Comparison of ENCODE assay signal across 8 cellular contexts in the genomic region with DNA sequence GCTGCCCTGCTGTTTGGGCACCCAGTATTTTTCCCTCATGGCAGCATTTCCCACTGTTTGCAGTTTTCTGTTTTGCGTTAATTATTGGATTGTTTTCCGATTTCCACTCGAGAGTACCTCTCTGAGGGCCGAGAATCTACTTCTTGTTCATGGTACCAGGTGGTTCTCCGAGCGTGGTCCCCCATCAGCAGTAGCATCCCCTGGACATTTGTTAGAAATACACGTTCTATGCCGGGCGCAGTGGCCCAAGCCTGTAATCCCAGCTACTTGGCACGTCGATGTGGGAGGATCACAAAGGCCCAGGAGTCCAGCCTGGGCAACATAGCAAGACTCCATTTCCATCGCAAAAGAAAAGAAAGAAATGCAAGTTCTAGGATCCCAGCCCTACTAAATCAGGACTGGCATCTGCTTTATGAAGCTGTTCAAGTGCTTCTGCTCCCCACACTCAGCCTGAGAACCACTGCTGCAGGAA. TPM values are rescaled to one million over a fixed set of nuclear protein-coding genes. Genes with fewer than 3 reads are reported as not detected.
DNase-seq lines count a peak whose midpoint lies in the region; ATAC-seq, FAIRE-seq and TF ChIP-seq lines count a peak whose summit lies in the region.

No MANE protein-coding gene starts in this region.

- H3K9ac ChIP-seq in HUES6 (ENCODE audit: low read length), result peak overlapping the region; percentile 83

- no peak for ATAC-seq in A549

- TF ChIP-seq RAD21 in A549 (conservative IDR thresholded peaks at IDR 0.05 in 1 of 2, IDR thresholded peaks at IDR 0.05 in 1 of 2), result no peak

- POLR2A ChIA-PET in A549 (lab: Yijun Ruan, JAX), result no interaction called here

- peak overlapping the region; percentile 76 to 99 for H3K27ac ChIP-seq in A549
- peak overlapping the region; percentile 89 for H3K27ac ChIP-seq in HUES6 (ENCODE audit: low read depth, low read length)

- H3K4me3 ChIP-seq in A549, result peak overlapping the region; percentile 91
- peak overlapping the region; percentile 96 for H3K4me3 ChIP-seq in HUES6 (ENCODE audit: low read depth, low read length)
- H3K4me3 ChIP-seq in bronchial epithelial cell (ENCODE audit: low read depth, low read length), result peak overlapping the region; percentile 89
- peak overlapping the region; percentile 83 for H3K4me3 ChIP-seq in mononuclear cell (ENCODE audit: low read length)

- no peak for TF ChIP-seq POLR2A in A549 (IDR thresholded peaks at IDR 0.05; ENCODE audit: low read length)

- FAIRE-seq in A549 (lab: Jason Lieb, UNC) (no peak), bronchial epithelial cell (lab: Jason Lieb, UNC) (no peak), HTR-8/SVneo (lab: Jason Lieb, UNC) (no peak)

- H3K27me3 ChIP-seq in HUES6 (ENCODE audit: control insufficient read depth, insufficient read depth, low read length) (no peaks in the 10 kb centered on the region), bronchial epithelial cell (ENCODE audit: control insufficient read depth, insufficient read depth, low read length) (no peaks in the 10 kb centered on the region), mononuclear cell (ENCODE audit: insufficient read depth, low read length) (no peaks in the 10 kb centered on the region)

- peaks cover 8% of the 10 kb centered on the region; the same call in 1 of the 3 replicates for H3K4me1 ChIP-seq in A549
- peaks cover 4% of the 10 kb centered on the region; the same call in 1 of the 2 replicates for H3K4me1 ChIP-seq in HUES6 (ENCODE audit: control insufficient read depth, insufficient read depth, low read length)
- H3K4me1 ChIP-seq in mononuclear cell (ENCODE audit: insufficient read depth, low read length), result peaks cover 16% of the 10 kb centered on the region

- WGBS in A549 (ENCODE audit: missing lambda C conversion rate), result 0% methylated on average over 7 of the region's 12 CpGs

- peak overlapping the region; percentile 82 for H3K4me2 ChIP-seq in A549

- no peak for DNase-seq in A549 (ENCODE audit: low read depth in 1 of 2, low spot score in 1 of 2)
- DNase-seq in bronchial epithelial cell (ENCODE audit: low read depth), result no peak
- no peak for DNase-seq in NCI-H1694 treated with DMSO at 0.1 percent for 48 hours (lab: John Stamatoyannopoulos, UW)
- no peak for DNase-seq in SKM-1 (lab: John Stamatoyannopoulos, UW; ENCODE audit: unreplicated experiment)
- DNase-seq in HTR-8/SVneo (ENCODE audit: insufficient read length, low spot score), result no peak
- DNase-seq in NCI-H2107 (lab: John Stamatoyannopoulos, UW), result no peak

- H3K36me3 ChIP-seq in HUES6 (ENCODE audit: control insufficient read depth, insufficient read depth, low read length), result peaks cover 46% of the 10 kb centered on the region
- peaks cover 35% of the 10 kb centered on the region for H3K36me3 ChIP-seq in bronchial epithelial cell (ENCODE audit: control insufficient read depth, insufficient read depth, low read length)

- CTCF ChIA-PET in A549 (lab: Yijun Ruan, JAX), result interaction anchor here (0.6 to 2.7 kb wide), 10 partner anchors 9 to 208 kb away, joined by 3 to 12 read pairs (median 4); no protein-coding TSS in a partner anchor

- no peak for TF ChIP-seq EP300 in A549 (IDR thresholded peaks at IDR 0.05)

- TF ChIP-seq CTCF in A549 (IDR thresholded peaks at IDR 0.05), result no peak
- no peak for TF ChIP-seq CTCF in bronchial epithelial cell (IDR thresholded peaks at IDR 0.05; ENCODE audit: insufficient read depth, low read length, severe bottlenecking)

- H3K9me3 ChIP-seq in A549 (no peaks in the 10 kb centered on the region), HUES6 (ENCODE audit: control insufficient read depth, insufficient read depth, low read depth, low read length) (no peaks in the 10 kb centered on the region), mononuclear cell (ENCODE audit: low read depth, low read length) (no peaks in the 10 kb centered on the region)

TF ChIP-seq in A549, 52 proteins besides CTCF, POLR2A, EP300 and RAD21:
- TF ChIP-seq ZNF302 (CRISPR knock-in tag; IDR thresholded peaks at IDR 0.05) (no peak), MAFK (IDR thresholded peaks at IDR 0.05; ENCODE audit: partially characterized antibody) (no peak), HEYL (CRISPR knock-in tag; IDR thresholded peaks at IDR 0.05) (no peak)

RNA-seq across cellular contexts. Expression of gene RRP1, which starts 0.7 kb away (rescaled TPM):
- polyA plus RNA-seq in A549 (2011; rRNA removed) (15.4 and 16.8 TPM in 2 replicates), A549 (2017; fragmentation: RNase III; extraction: RNeasy Plus Mini Kit Qiagen cat#74134 plus additional on column Dnase treatment) (26.3 to 29.5 TPM (median 28.2 TPM) in 3 replicates)
- polyA plus RNA-seq in A549 (2012; cell fraction: cytosol; rRNA removed), result 21.1 and 22.1 TPM in 2 replicates
- polyA plus RNA-seq in A549 (2012; cell fraction: nucleus; rRNA removed), result 36.0 and 38.9 TPM in 2 replicates
- 14.5 and 16.5 TPM in 2 replicates for polyA minus RNA-seq in A549 (2011; rRNA and poly(A)+ RNA removed)
- total RNA-seq in bronchial epithelial cell (27.1 and 34.5 TPM in 2 replicates), mononuclear cell (10.0 TPM)

RNA-seq across cellular contexts. Expression of gene CSTB, which starts 14.0 kb away (rescaled TPM):
- 42.9 and 51.5 TPM in 2 replicates for polyA plus RNA-seq in A549 (2011; rRNA removed)
- 90.6 and 103 TPM in 2 replicates for polyA plus RNA-seq in A549 (2012; cell fraction: cytosol; rRNA removed)
- 29.1 and 41.0 TPM in 2 replicates for polyA plus RNA-seq in A549 (2012; cell fraction: nucleus; rRNA removed)
- polyA plus RNA-seq in A549 (2017; fragmentation: RNase III; extraction: RNeasy Plus Mini Kit Qiagen cat#74134 plus additional on column Dnase treatment), result 94.1 to 102 TPM (median 101 TPM) in 3 replicates
- polyA minus RNA-seq in A549 (2011; rRNA and poly(A)+ RNA removed), result 16.5 and 23.7 TPM in 2 replicates
- 31.3 and 139 TPM in 2 replicates for total RNA-seq in bronchial epithelial cell
- total RNA-seq in mononuclear cell, result 9.4 TPM
